In the genomic region with DNA sequence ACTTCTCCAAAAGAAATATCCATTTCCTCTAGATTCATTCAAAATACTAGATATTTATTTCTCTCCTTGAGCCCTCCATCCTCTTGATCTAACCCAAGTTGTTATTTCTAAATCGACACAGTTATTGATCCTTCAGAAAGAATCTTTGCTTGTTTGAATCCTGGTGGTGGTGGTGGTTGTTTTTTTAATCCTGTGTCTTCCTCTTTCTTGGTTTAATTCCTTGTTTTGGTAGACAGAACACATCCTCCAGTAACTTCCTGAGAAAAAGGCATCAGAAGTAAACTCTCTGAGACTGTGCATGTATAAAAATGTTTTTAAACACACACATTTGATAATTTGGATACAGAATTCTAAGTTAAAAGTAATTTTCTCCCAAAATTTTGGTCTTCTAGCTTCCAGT, we compare ENCODE assay signal across 27 cellular contexts.
DNase-seq lines count a peak whose midpoint lies in the region; ATAC-seq and TF ChIP-seq lines count a peak whose summit lies in the region.
"Had no signal": no experiment of that assay in that cellular context is flagged by ENCODE, and none has a peak within 500 bp of the region (broad histone marks: within the 10 kb centered on the region; RNA-seq: fewer than 3 reads in every experiment).

No MANE protein-coding gene starts in this region.

- no peak for ATAC-seq in central memory CD8-positive, alpha-beta T cell (replicated peaks; ENCODE audit: extremely low read depth, poor library complexity, severe bottlenecking)
- ATAC-seq in GM21528 (IDR thresholded peaks at IDR 0.05; ENCODE audit: low FRiP score, unreplicated experiment) (no peak), SK-N-SH treated with all-trans-retinoic acid at 6 μM for 48 hours (no peak)
- ATAC-seq: gastroesophageal sphincter, lower lobe of right lung, natural killer cell had no signal

- H3K36me3 Mint-ChIP-seq in central memory CD8-positive, alpha-beta T cell (ENCODE audit: insufficient read depth) = peaks cover 56% of the 10 kb centered on the region

- H3K27me3 Mint-ChIP-seq in central memory CD8-positive, alpha-beta T cell = no peaks in the 10 kb centered on the region
- H3K27me3 Mint-ChIP-seq: activated CD4-positive, alpha-beta memory T cell treated with anti-CD3 and anti-CD28 coated beads for 36 hours; activated naive CD4-positive, alpha-beta T cell treated with anti-CD3 and anti-CD28 coated beads, Interleukin-2, amount 10 ng/mL, durations not matched to agents 7 days and 5 days; CD4-positive, CD25-positive, alpha-beta regulatory T cell; stimulated activated naive CD8-positive, alpha-beta T cell treated with anti-CD3 and anti-CD28 coated beads, Interleukin-15, Interleukin-2, amounts not matched to agents 100 ng/mL and 50 ng/mL, for 24 hours had no signal

- DNase-seq in NOMO-1 treated with DMSO at 0.1 percent for 48 hours (lab: John Stamatoyannopoulos, UW; ENCODE audit: unreplicated experiment) (peak; percentile 2), NOMO-1 treated with dmso at 0.1 percent for 144 hours (lab: John Stamatoyannopoulos, UW; ENCODE audit: unreplicated experiment) (no peak), HL-60 (ENCODE audit: low read depth in 1 of 2, low spot score in 1 of 2) (no peak), NCI-H510A treated with DMSO at 0.1 percent for 48 hours (lab: John Stamatoyannopoulos, UW) (no peak)
- no peak for DNase-seq in central memory CD8-positive, alpha-beta T cell (ENCODE audit: low spot score in 2 of 2)
- DNase-seq: activated CD4-positive, alpha-beta memory T cell treated with anti-CD3 and anti-CD28 coated beads for 36 hours; activated CD4-positive, CD25-positive, alpha-beta regulatory T cell; activated naive CD4-positive, alpha-beta T cell treated with anti-CD3 and anti-CD28 coated beads, Interleukin-2, amount 10 ng/mL, durations not matched to agents 7 days and 5 days; CD4-positive, CD25-positive, alpha-beta regulatory T cell; DMS79 treated with DMSO at 0.1 percent for 48 hours; GDM1; lower lobe of right lung; natural killer cell; NCI-H1436 treated with DMSO at 0.1 percent for 48 hours; NCI-H345; NCI-H774; small intestine; T-helper 1 cell had no signal

- H3K4me1 Mint-ChIP-seq in central memory CD8-positive, alpha-beta T cell = no peaks in the 10 kb centered on the region
- H3K4me1 Mint-ChIP-seq: activated naive CD4-positive, alpha-beta T cell treated with anti-CD3 and anti-CD28 coated beads, Interleukin-2, amount 10 ng/mL, durations not matched to agents 7 days and 5 days; natural killer cell had no signal

- H3K27ac Mint-ChIP-seq in central memory CD8-positive, alpha-beta T cell (ENCODE audit: low read depth) = peak overlapping the region; percentile 78
- H3K27ac Mint-ChIP-seq: activated CD4-positive, alpha-beta memory T cell treated with anti-CD3 and anti-CD28 coated beads for 36 hours; activated naive CD4-positive, alpha-beta T cell treated with anti-CD3 and anti-CD28 coated beads, Interleukin-2, amount 10 ng/mL, durations not matched to agents 7 days and 5 days; stimulated activated naive CD8-positive, alpha-beta T cell treated with anti-CD3 and anti-CD28 coated beads, Interleukin-15, Interleukin-2, amounts not matched to agents 100 ng/mL and 50 ng/mL, for 24 hours had no signal

- H3K27me3 ChIP-seq in HL-60 (ENCODE audit: insufficient read depth, poor library complexity, severe bottlenecking) (no peaks in the 10 kb centered on the region), neutrophil (no peaks in the 10 kb centered on the region)
- H3K27me3 ChIP-seq: gastroesophageal sphincter, hepatocyte had no signal

- H3K4me3 ChIP-seq in HL-60 (replicated peaks; ENCODE audit: insufficient read depth, low read length) (no peak overlapping the region), neutrophil (ENCODE audit: low read depth in 1 of 2, low read length in 1 of 2) (no peak overlapping the region)
- H3K4me3 ChIP-seq: gastroesophageal sphincter, hepatocyte, lower lobe of right lung, thoracic aorta had no signal

- H3K4me1 ChIP-seq in neutrophil (ENCODE audit: control insufficient read depth in 1 of 2, insufficient read depth in 1 of 2, low read depth in 1 of 2, low read length in 1 of 2) = peaks cover 9 to 11% of the 10 kb centered on the region in 2 experiments
- H3K4me1 ChIP-seq: gastroesophageal sphincter, lower lobe of right lung had no signal

- TF ChIP-seq CTCF in HL-60 (IDR thresholded peaks at IDR 0.05; ENCODE audit: insufficient read depth, low read length) (no peak), neutrophil (IDR thresholded peaks at IDR 0.05) (no peak)

- no peaks in the 10 kb centered on the region for H3K9me3 ChIP-seq in neutrophil
- H3K9me3 ChIP-seq: gastroesophageal sphincter, lower lobe of right lung, thoracic aorta had no signal

- peaks cover 63% of the 10 kb centered on the region for H3K36me3 ChIP-seq in neutrophil

- H3K27ac ChIP-seq in HL-60 (replicated peaks) (peak overlapping the region; percentile 9; the same call in 1 of the 2 replicates), neutrophil (peak overlapping the region; percentile 84)
- H3K27ac ChIP-seq: 22Rv1, gastroesophageal sphincter, hepatocyte, lower lobe of right lung, RWPE1, thoracic aorta had no signal

- H3K4me3 Mint-ChIP-seq in central memory CD8-positive, alpha-beta T cell = no peak overlapping the region
- H3K4me3 Mint-ChIP-seq: activated CD4-positive, alpha-beta memory T cell treated with anti-CD3 and anti-CD28 coated beads for 36 hours; activated naive CD4-positive, alpha-beta T cell treated with anti-CD3 and anti-CD28 coated beads, Interleukin-2, amount 10 ng/mL, durations not matched to agents 7 days and 5 days; CD4-positive, CD25-positive, alpha-beta regulatory T cell; natural killer cell; stimulated activated naive CD8-positive, alpha-beta T cell treated with anti-CD3 and anti-CD28 coated beads, Interleukin-15, Interleukin-2, amounts not matched to agents 100 ng/mL and 50 ng/mL, for 24 hours had no signal

- no peaks in the 10 kb centered on the region for H3K9me3 Mint-ChIP-seq in central memory CD8-positive, alpha-beta T cell
- H3K9me3 Mint-ChIP-seq: activated CD4-positive, alpha-beta memory T cell treated with anti-CD3 and anti-CD28 coated beads for 36 hours; activated naive CD4-positive, alpha-beta T cell treated with anti-CD3 and anti-CD28 coated beads, Interleukin-2, amount 10 ng/mL, durations not matched to agents 7 days and 5 days; CD4-positive, CD25-positive, alpha-beta regulatory T cell; natural killer cell; stimulated activated naive CD8-positive, alpha-beta T cell treated with anti-CD3 and anti-CD28 coated beads, Interleukin-15, Interleukin-2, amounts not matched to agents 100 ng/mL and 50 ng/mL, for 24 hours had no signal

TF ChIP-seq in SK-N-SH treated with all-trans-retinoic acid at 6 μM for 48 hours, 23 proteins besides CTCF, POLR2A, EP300 and RAD21 (continues in another document):
- TF ChIP-seq ZNF565 (CRISPR knock-in tag; conservative IDR thresholded peaks at IDR 0.05; ENCODE audit: low read depth) (no peak), PPARA (CRISPR knock-in tag; IDR thresholded peaks at IDR 0.05; ENCODE audit: borderline replicate concordance) (no peak), BACH2 (CRISPR knock-in tag; IDR thresholded peaks at IDR 0.05; ENCODE audit: borderline replicate concordance) (no peak), ZNF8 (CRISPR knock-in tag; IDR thresholded peaks at IDR 0.05) (no peak)
- TF ChIP-seq, protein P1, sequence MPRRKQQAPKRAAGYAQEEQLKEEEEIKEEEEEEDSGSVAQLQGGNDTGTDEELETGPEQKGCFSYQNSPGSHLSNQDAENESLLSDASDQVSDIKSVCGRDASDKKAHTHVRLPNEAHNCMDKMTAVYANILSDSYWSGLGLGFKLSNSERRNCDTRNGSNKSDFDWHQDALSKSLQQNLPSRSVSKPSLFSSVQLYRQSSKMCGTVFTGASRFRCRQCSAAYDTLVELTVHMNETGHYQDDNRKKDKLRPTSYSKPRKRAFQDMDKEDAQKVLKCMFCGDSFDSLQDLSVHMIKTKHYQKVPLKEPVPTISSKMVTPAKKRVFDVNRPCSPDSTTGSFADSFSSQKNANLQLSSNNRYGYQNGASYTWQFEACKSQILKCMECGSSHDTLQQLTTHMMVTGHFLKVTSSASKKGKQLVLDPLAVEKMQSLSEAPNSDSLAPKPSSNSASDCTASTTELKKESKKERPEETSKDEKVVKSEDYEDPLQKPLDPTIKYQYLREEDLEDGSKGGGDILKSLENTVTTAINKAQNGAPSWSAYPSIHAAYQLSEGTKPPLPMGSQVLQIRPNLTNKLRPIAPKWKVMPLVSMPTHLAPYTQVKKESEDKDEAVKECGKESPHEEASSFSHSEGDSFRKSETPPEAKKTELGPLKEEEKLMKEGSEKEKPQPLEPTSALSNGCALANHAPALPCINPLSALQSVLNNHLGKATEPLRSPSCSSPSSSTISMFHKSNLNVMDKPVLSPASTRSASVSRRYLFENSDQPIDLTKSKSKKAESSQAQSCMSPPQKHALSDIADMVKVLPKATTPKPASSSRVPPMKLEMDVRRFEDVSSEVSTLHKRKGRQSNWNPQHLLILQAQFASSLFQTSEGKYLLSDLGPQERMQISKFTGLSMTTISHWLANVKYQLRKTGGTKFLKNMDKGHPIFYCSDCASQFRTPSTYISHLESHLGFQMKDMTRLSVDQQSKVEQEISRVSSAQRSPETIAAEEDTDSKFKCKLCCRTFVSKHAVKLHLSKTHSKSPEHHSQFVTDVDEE (CRISPR knock-in tag; IDR thresholded peaks at IDR 0.05) = no peak
- TF ChIP-seq, protein P2, sequence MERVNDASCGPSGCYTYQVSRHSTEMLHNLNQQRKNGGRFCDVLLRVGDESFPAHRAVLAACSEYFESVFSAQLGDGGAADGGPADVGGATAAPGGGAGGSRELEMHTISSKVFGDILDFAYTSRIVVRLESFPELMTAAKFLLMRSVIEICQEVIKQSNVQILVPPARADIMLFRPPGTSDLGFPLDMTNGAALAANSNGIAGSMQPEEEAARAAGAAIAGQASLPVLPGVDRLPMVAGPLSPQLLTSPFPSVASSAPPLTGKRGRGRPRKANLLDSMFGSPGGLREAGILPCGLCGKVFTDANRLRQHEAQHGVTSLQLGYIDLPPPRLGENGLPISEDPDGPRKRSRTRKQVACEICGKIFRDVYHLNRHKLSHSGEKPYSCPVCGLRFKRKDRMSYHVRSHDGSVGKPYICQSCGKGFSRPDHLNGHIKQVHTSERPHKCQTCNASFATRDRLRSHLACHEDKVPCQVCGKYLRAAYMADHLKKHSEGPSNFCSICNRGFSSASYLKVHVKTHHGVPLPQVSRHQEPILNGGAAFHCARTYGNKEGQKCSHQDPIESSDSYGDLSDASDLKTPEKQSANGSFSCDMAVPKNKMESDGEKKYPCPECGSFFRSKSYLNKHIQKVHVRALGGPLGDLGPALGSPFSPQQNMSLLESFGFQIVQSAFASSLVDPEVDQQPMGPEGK (CRISPR knock-in tag; IDR thresholded peaks at IDR 0.05; ENCODE audit: borderline replicate concordance) = no peak
